1 cellular context compared by ENCODE assay signal in the genomic region with DNA sequence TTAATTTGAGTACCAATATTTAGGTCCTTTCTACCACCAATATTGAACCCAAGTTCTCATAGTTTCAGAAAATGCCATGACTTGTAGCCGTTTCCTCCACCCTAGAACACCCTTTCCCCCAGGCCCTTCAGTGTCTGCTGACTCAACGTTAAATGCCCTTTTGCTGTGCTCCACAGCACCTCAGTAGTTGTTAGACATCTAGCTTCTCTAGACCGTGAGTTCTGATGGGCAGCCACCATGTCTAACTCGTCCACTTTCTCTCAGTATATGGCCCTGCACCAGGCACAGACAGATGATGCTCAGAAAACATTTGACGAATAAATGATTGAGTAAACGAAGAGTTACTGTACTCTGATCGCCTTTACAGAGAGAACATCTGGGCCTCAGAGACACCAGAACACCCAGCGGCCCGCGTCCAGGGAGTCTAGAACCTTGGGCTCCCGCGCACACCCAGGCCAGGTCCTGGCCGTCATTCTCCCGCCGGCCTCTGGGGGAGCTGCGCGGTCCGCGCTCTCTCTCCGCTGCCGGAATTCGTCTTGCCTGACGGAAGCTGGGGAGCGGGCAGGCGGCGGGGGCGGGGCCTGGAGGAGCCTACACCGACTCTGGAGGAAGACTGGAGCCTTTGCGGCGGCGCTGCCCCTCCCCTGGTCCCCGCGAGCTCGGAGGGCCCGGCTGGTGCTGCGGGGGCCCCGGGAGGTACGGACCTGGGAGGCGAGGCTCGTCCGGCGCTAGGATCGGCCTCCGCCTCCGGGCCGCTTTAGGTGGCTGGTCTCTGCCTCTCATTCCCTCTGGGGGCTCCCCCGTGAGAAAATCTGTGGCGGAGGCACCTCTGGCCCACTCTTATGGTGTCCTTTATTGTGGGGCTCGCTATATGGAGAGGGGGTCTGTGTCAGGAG.
A peak's percentile ranks its signal among the peaks of the same experiment; 100 is the strongest.
TF ChIP-seq lines count a peak whose summit lies in the region.

A gene (plus strand): TSS at position 582 of the 896 bp plus-strand sequence. CDS start 1,488 bp downstream, outside the sequence.

TF ChIP-seq in HepG2, 621 proteins besides CTCF, POLR2A, EP300 and RAD21 (continued from another document):
- TF ChIP-seq, protein P1, sequence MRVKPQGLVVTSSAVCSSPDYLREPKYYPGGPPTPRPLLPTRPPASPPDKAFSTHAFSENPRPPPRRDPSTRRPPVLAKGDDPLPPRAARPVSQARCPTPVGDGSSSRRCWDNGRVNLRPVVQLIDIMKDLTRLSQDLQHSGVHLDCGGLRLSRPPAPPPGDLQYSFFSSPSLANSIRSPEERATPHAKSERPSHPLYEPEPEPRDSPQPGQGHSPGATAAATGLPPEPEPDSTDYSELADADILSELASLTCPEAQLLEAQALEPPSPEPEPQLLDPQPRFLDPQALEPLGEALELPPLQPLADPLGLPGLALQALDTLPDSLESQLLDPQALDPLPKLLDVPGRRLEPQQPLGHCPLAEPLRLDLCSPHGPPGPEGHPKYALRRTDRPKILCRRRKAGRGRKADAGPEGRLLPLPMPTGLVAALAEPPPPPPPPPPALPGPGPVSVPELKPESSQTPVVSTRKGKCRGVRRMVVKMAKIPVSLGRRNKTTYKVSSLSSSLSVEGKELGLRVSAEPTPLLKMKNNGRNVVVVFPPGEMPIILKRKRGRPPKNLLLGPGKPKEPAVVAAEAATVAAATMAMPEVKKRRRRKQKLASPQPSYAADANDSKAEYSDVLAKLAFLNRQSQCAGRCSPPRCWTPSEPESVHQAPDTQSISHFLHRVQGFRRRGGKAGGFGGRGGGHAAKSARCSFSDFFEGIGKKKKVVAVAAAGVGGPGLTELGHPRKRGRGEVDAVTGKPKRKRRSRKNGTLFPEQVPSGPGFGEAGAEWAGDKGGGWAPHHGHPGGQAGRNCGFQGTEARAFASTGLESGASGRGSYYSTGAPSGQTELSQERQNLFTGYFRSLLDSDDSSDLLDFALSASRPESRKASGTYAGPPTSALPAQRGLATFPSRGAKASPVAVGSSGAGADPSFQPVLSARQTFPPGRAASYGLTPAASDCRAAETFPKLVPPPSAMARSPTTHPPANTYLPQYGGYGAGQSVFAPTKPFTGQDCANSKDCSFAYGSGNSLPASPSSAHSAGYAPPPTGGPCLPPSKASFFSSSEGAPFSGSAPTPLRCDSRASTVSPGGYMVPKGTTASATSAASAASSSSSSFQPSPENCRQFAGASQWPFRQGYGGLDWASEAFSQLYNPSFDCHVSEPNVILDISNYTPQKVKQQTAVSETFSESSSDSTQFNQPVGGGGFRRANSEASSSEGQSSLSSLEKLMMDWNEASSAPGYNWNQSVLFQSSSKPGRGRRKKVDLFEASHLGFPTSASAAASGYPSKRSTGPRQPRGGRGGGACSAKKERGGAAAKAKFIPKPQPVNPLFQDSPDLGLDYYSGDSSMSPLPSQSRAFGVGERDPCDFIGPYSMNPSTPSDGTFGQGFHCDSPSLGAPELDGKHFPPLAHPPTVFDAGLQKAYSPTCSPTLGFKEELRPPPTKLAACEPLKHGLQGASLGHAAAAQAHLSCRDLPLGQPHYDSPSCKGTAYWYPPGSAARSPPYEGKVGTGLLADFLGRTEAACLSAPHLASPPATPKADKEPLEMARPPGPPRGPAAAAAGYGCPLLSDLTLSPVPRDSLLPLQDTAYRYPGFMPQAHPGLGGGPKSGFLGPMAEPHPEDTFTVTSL (CRISPR knock-in tag; IDR thresholded peaks at IDR 0.05; ENCODE audit: borderline replicate concordance): no peak
- peak; percentile 71 for TF ChIP-seq CREM (IDR thresholded peaks at IDR 0.05)
- no peak for TF ChIP-seq CREM (CRISPR knock-in tag; IDR thresholded peaks at IDR 0.05)
- no peak for TF ChIP-seq SOX6 (IDR thresholded peaks at IDR 0.05)
- peak; percentile 74 for TF ChIP-seq SOX6 (CRISPR knock-in tag; IDR thresholded peaks at IDR 0.05)
- TF ChIP-seq ETV5 (CRISPR knock-in tag; IDR thresholded peaks at IDR 0.05; ENCODE audit: borderline replicate concordance): peak; percentile 89
- TF ChIP-seq, protein P2, sequence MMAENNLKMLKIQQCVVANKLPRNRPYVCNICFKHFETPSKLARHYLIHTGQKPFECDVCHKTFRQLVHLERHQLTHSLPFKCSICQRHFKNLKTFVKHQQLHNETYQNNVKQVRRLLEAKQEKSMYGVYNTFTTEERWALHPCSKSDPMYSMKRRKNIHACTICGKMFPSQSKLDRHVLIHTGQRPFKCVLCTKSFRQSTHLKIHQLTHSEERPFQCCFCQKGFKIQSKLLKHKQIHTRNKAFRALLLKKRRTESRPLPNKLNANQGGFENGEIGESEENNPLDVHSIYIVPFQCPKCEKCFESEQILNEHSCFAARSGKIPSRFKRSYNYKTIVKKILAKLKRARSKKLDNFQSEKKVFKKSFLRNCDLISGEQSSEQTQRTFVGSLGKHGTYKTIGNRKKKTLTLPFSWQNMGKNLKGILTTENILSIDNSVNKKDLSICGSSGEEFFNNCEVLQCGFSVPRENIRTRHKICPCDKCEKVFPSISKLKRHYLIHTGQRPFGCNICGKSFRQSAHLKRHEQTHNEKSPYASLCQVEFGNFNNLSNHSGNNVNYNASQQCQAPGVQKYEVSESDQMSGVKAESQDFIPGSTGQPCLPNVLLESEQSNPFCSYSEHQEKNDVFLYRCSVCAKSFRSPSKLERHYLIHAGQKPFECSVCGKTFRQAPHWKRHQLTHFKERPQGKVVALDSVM (CRISPR knock-in tag; IDR thresholded peaks at IDR 0.05): no peak
- TF ChIP-seq, protein P3, sequence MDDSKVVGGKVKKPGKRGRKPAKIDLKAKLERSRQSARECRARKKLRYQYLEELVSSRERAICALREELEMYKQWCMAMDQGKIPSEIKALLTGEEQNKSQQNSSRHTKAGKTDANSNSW (CRISPR knock-in tag; IDR thresholded peaks at IDR 0.05; ENCODE audit: borderline replicate concordance): 0 out of 2 replicates have a peak, but pooled peaks have one; percentile 31
- TF ChIP-seq MAFF (IDR thresholded peaks at IDR 0.05; ENCODE audit: low read depth, low read length): peak; percentile 50
- 0 out of 2 replicates have a peak, but pooled peaks have one; percentile 67 for TF ChIP-seq ZFP37 (CRISPR knock-in tag; IDR thresholded peaks at IDR 0.05; ENCODE audit: borderline replicate concordance)
- TF ChIP-seq SRY (CRISPR knock-in tag; IDR thresholded peaks at IDR 0.05): 0 out of 2 replicates have a peak, but pooled peaks have one; percentile 36
- TF ChIP-seq SUZ12 (IDR thresholded peaks at IDR 0.05; ENCODE audit: low read depth, low read length): no peak
- peak; percentile 95 for TF ChIP-seq ZNF670 (CRISPR knock-in tag; IDR thresholded peaks at IDR 0.05; ENCODE audit: borderline replicate concordance)
- TF ChIP-seq ZNF264 (CRISPR knock-in tag; IDR thresholded peaks at IDR 0.05): peak; percentile 64; the same call in 1 of the 2 replicates
- TF ChIP-seq, protein P4, sequence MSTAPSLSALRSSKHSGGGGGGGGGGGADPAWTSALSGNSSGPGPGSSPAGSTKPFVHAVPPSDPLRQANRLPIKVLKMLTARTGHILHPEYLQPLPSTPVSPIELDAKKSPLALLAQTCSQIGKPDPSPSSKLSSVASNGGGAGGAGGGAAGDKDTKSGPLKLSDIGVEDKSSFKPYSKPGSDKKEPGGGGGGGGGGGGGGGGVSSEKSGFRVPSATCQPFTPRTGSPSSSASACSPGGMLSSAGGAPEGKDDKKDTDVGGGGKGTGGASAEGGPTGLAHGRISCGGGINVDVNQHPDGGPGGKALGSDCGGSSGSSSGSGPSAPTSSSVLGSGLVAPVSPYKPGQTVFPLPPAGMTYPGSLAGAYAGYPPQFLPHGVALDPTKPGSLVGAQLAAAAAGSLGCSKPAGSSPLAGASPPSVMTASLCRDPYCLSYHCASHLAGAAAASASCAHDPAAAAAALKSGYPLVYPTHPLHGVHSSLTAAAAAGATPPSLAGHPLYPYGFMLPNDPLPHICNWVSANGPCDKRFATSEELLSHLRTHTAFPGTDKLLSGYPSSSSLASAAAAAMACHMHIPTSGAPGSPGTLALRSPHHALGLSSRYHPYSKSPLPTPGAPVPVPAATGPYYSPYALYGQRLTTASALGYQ (CRISPR knock-in tag; IDR thresholded peaks at IDR 0.05): peak; percentile 70; the same call in 1 of the 2 replicates
- TF ChIP-seq SRF (IDR thresholded peaks at IDR 0.05; ENCODE audit: low read depth, low read length): peak; percentile 71; the same call in 1 of the 2 replicates
- TF ChIP-seq FOXJ3 (CRISPR knock-in tag; IDR thresholded peaks at IDR 0.05; ENCODE audit: borderline replicate concordance): no peak
- peak; percentile 84 for TF ChIP-seq CBX1 (IDR thresholded peaks at IDR 0.05; ENCODE audit: low read depth)
- TF ChIP-seq, protein P5, sequence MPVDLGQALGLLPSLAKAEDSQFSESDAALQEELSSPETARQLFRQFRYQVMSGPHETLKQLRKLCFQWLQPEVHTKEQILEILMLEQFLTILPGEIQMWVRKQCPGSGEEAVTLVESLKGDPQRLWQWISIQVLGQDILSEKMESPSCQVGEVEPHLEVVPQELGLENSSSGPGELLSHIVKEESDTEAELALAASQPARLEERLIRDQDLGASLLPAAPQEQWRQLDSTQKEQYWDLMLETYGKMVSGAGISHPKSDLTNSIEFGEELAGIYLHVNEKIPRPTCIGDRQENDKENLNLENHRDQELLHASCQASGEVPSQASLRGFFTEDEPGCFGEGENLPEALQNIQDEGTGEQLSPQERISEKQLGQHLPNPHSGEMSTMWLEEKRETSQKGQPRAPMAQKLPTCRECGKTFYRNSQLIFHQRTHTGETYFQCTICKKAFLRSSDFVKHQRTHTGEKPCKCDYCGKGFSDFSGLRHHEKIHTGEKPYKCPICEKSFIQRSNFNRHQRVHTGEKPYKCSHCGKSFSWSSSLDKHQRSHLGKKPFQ (CRISPR knock-in tag; IDR thresholded peaks at IDR 0.05; ENCODE audit: insufficient replicate concordance): peak; percentile 37
- peak; percentile 96 for TF ChIP-seq IRF2 (CRISPR knock-in tag; IDR thresholded peaks at IDR 0.05)
- peak; percentile 90 for TF ChIP-seq HIVEP1 (CRISPR knock-in tag; IDR thresholded peaks at IDR 0.05)
- TF ChIP-seq RBFOX2 (IDR thresholded peaks at IDR 0.05; ENCODE audit: low read depth, low read length): peak; percentile 97
- TF ChIP-seq ZNF83 (CRISPR knock-in tag; IDR thresholded peaks at IDR 0.05; ENCODE audit: borderline replicate concordance): peak; percentile 81; the same call in 1 of the 2 replicates
- TF ChIP-seq, protein P6, sequence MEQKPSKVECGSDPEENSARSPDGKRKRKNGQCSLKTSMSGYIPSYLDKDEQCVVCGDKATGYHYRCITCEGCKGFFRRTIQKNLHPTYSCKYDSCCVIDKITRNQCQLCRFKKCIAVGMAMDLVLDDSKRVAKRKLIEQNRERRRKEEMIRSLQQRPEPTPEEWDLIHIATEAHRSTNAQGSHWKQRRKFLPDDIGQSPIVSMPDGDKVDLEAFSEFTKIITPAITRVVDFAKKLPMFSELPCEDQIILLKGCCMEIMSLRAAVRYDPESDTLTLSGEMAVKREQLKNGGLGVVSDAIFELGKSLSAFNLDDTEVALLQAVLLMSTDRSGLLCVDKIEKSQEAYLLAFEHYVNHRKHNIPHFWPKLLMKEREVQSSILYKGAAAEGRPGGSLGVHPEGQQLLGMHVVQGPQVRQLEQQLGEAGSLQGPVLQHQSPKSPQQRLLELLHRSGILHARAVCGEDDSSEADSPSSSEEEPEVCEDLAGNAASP (CRISPR knock-in tag; IDR thresholded peaks at IDR 0.05; ENCODE audit: borderline replicate concordance): peak; percentile 72
- TF ChIP-seq, protein P7, sequence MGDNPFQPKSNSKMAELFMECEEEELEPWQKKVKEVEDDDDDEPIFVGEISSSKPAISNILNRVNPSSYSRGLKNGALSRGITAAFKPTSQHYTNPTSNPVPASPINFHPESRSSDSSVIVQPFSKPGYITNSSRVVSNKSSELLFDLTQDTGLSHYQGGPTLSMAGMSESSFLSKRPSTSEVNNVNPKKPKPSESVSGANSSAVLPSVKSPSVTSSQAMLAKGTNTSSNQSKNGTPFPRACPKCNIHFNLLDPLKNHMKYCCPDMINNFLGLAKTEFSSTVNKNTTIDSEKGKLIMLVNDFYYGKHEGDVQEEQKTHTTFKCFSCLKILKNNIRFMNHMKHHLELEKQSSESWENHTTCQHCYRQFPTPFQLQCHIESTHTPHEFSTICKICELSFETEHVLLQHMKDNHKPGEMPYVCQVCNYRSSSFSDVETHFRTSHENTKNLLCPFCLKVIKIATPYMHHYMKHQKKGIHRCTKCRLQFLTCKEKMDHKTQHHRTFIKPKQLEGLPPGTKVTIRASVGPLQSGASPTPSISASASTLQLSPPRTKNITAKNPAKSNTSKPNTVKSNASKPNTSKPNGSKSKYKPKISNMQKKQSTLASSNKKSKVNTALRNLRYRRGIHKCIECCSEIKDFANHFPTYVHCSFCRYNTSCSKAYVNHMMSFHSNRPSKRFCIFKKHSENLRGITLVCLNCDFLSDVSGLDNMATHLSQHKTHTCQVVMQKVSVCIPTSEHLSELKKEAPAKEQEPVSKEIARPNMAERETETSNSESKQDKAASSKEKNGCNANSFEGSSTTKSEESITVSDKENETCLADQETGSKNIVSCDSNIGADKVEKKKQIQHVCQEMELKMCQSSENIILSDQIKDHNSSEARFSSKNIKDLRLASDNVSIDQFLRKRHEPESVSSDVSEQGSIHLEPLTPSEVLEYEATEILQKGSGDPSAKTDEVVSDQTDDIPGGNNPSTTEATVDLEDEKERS (CRISPR knock-in tag; IDR thresholded peaks at IDR 0.05): peak; percentile 93
